In genomic region chr6:166957805-166958076, GRCh38 we compare ENCODE assay signal across 9 cellular contexts. TPM values are rescaled to one million over a fixed set of nuclear protein-coding genes. Genes with fewer than 3 reads are reported as not detected.
DNase-seq lines count a peak whose midpoint lies in the region; ATAC-seq lines count a peak whose summit lies in the region.
"Had no signal": no experiment of that assay in that cellular context is flagged by ENCODE, and none has a peak within 500 bp of the region (broad histone marks: within the 10 kb centered on the region; RNA-seq: fewer than 3 reads in every experiment).

No MANE protein-coding gene starts in this region.

- intact Hi-C loops in CD4-positive, alpha-beta memory T cell (cut with micrococcal nuclease) = loop anchor here (1.0 to 10.0 kb wide), 6 partner anchors 31 to 543 kb away; partner anchors contain the start of genes CEP43 and RPS6KA2

- no peaks in the 10 kb centered on the region for H3K9me3 ChIP-seq in CD4-positive, alpha-beta memory T cell (ENCODE audit: control insufficient read depth in 1 of 2, low read length in 2 of 2)
- H3K9me3 ChIP-seq in HUES64 (ENCODE audit: insufficient read depth, low read depth, low read length) = no peaks in the 10 kb centered on the region

- no peak for ATAC-seq in central memory CD8-positive, alpha-beta T cell (replicated peaks; ENCODE audit: extremely low read depth, poor library complexity, severe bottlenecking)
- no peak for ATAC-seq in natural killer cell treated with Interleukin-12 subunit alpha and Interleukin-12 subunit beta and Interleukin-15 and Interleukin-18, amount 100 ng/mL, for 72 hours
- no peak for ATAC-seq in GM19395 (IDR thresholded peaks at IDR 0.05; ENCODE audit: unreplicated experiment)

- POLR2A ChIA-PET in CD4-positive, alpha-beta memory T cell (lab: Charles Lee; ENCODE audit: partially characterized antibody) = interaction anchor here (1.4 to 11.1 kb wide), 7 partner anchors 10 to 41 kb away, joined by 6 to 263 read pairs (median 22); partner anchors contain the start of gene CEP43

- peak overlapping the region; percentile 91 to 100 (median 97) for H3K4me3 Mint-ChIP-seq in CD4-positive, alpha-beta memory T cell
- H3K4me3 Mint-ChIP-seq in central memory CD8-positive, alpha-beta T cell = peak overlapping the region; percentile 91
- peak overlapping the region; percentile 88 for H3K4me3 Mint-ChIP-seq in natural killer cell treated with Interleukin-12 subunit alpha and Interleukin-12 subunit beta and Interleukin-15 and Interleukin-18, amount 100 ng/mL, for 72 hours

- no peaks in the 10 kb centered on the region for H3K27me3 ChIP-seq in CD4-positive, alpha-beta memory T cell (ENCODE audit: insufficient read depth, low read length)
- peaks cover 15% of the 10 kb centered on the region for H3K27me3 ChIP-seq in HUES64 (ENCODE audit: insufficient read depth, low read length)

- no peak overlapping the region for H3K9ac ChIP-seq in HUES64 (ENCODE audit: low read depth, low read length)

- H3K27ac ChIP-seq in CD4-positive, alpha-beta memory T cell (ENCODE audit: low read depth, low read length) = peak overlapping the region; percentile 92
- no peak overlapping the region for H3K27ac ChIP-seq in HUES64 (ENCODE audit: low read depth, low read length)

- H3K4me3 ChIP-seq in CD4-positive, alpha-beta memory T cell (ENCODE audit: low read length in 2 of 2) = peak overlapping the region; percentile 43 to 95
- H3K4me3 ChIP-seq in HUES64 (ENCODE audit: low read length) = peak overlapping the region; percentile 88; the same call in 1 of the 2 replicates

- peak overlapping the region; percentile 94 to 98 (median 96) for H3K27ac Mint-ChIP-seq in CD4-positive, alpha-beta memory T cell
- peak overlapping the region; percentile 93 for H3K27ac Mint-ChIP-seq in central memory CD8-positive, alpha-beta T cell (ENCODE audit: low read depth)
- peak overlapping the region; percentile 92 to 94 for H3K27ac Mint-ChIP-seq in natural killer cell treated with Interleukin-12 subunit alpha and Interleukin-12 subunit beta and Interleukin-15 and Interleukin-18, amount 100 ng/mL, for 72 hours

- peaks cover 3% of the 10 kb centered on the region for H3K36me3 ChIP-seq in CD4-positive, alpha-beta memory T cell (ENCODE audit: insufficient read depth, low read length)
- H3K36me3 ChIP-seq in HUES64 (ENCODE audit: insufficient read depth, low read length) = no peaks in the 10 kb centered on the region

- H3K36me3 Mint-ChIP-seq in CD4-positive, alpha-beta memory T cell = peaks cover 22 to 25% of the 10 kb centered on the region in 2 donors
- peaks cover 22% of the 10 kb centered on the region for H3K36me3 Mint-ChIP-seq in central memory CD8-positive, alpha-beta T cell (ENCODE audit: insufficient read depth)
- no peaks in the 10 kb centered on the region for H3K36me3 Mint-ChIP-seq in natural killer cell treated with Interleukin-12 subunit alpha and Interleukin-12 subunit beta and Interleukin-15 and Interleukin-18, amount 100 ng/mL, for 72 hours

- CTCF ChIA-PET in CD4-positive, alpha-beta memory T cell (lab: Charles Lee; ENCODE audit: partially characterized antibody) = interaction anchor here (0.8 to 11.7 kb wide), 5 partner anchors 8 to 171 kb away, joined by 3 to 244 read pairs (median 3); no protein-coding TSS in a partner anchor

- WGBS in HUES64 = 62% methylated on average over 5 of the region's 5 CpGs

- no peak for DNase-seq in CD4-positive, alpha-beta memory T cell
- no peak for DNase-seq in central memory CD8-positive, alpha-beta T cell (ENCODE audit: low spot score in 2 of 2)
- no peak for DNase-seq in natural killer cell treated with Interleukin-12 subunit alpha and Interleukin-12 subunit beta and Interleukin-15 and Interleukin-18, amount 100 ng/mL, for 72 hours (ENCODE audit: low spot score)
- no peak for DNase-seq in NCI-H1092 (lab: John Stamatoyannopoulos, UW)
- DNase-seq in AG08395 (ENCODE audit: low spot score) = no peak
- no peak for DNase-seq in mucosa of gallbladder (ENCODE audit: low spot score)
- DNase-seq: DMS79 had no signal

- peaks cover 0 to 12% (median 0%) of the 10 kb centered on the region in 8 donors for H3K9me3 Mint-ChIP-seq in CD4-positive, alpha-beta memory T cell
- no peaks in the 10 kb centered on the region for H3K9me3 Mint-ChIP-seq in central memory CD8-positive, alpha-beta T cell
- H3K9me3 Mint-ChIP-seq in natural killer cell treated with Interleukin-12 subunit alpha and Interleukin-12 subunit beta and Interleukin-15 and Interleukin-18, amount 100 ng/mL, for 72 hours = peaks cover 3% of the 10 kb centered on the region

- peaks cover 46 to 67% (median 55%) of the 10 kb centered on the region in 4 donors for H3K4me1 Mint-ChIP-seq in CD4-positive, alpha-beta memory T cell
- peaks cover 63% of the 10 kb centered on the region for H3K4me1 Mint-ChIP-seq in central memory CD8-positive, alpha-beta T cell
- peaks cover 39 to 52% of the 10 kb centered on the region in 2 donors for H3K4me1 Mint-ChIP-seq in natural killer cell treated with Interleukin-12 subunit alpha and Interleukin-12 subunit beta and Interleukin-15 and Interleukin-18, amount 100 ng/mL, for 72 hours (ENCODE audit: low read depth in 2 of 2)

- peaks cover 56% of the 10 kb centered on the region for H3K4me1 ChIP-seq in CD4-positive, alpha-beta memory T cell (ENCODE audit: insufficient read depth, low read length)
- H3K4me1 ChIP-seq in HUES64 (ENCODE audit: insufficient read depth, low read length) = 0 out of 2 replicates have a peak, but pooled peaks cover 4% of the 10 kb centered on the region

- no peaks in the 10 kb centered on the region for H3K27me3 Mint-ChIP-seq in CD4-positive, alpha-beta memory T cell
- H3K27me3 Mint-ChIP-seq in central memory CD8-positive, alpha-beta T cell = no peaks in the 10 kb centered on the region
- no peaks in the 10 kb centered on the region for H3K27me3 Mint-ChIP-seq in natural killer cell treated with Interleukin-12 subunit alpha and Interleukin-12 subunit beta and Interleukin-15 and Interleukin-18, amount 100 ng/mL, for 72 hours

RNA-seq across cellular contexts. Expression of gene RNASET2, which starts 1.4 kb away (rescaled TPM):
- 100 to 1,000 TPM; 296 to 306 TPM for total RNA-seq in CD4-positive, alpha-beta memory T cell
- polyA plus RNA-seq in CD4-positive, alpha-beta memory T cell = 100 to 1,000 TPM; 544 to 586 TPM
- polyA plus RNA-seq in HUES64 (2013, experiment 1 of 2) = 12.4 TPM
- 17.2 TPM for polyA plus RNA-seq in HUES64 (2013, experiment 2 of 2)
- total RNA-seq in natural killer cell treated with Interleukin-12 subunit alpha and Interleukin-12 subunit beta and Interleukin-15 and Interleukin-18, amount 100 ng/mL, for 72 hours = 10 to 100 TPM; 18.1 to 50.6 TPM
- total RNA-seq in mucosa of gallbladder = 146 TPM

RNA-seq across cellular contexts. Expression of gene CEP43, which starts 41.5 kb away (rescaled TPM):
- 10 to 100 TPM; 19.5 to 24.9 TPM for total RNA-seq in CD4-positive, alpha-beta memory T cell
- 1 to 10 TPM; 4.1 to 4.4 TPM for polyA plus RNA-seq in CD4-positive, alpha-beta memory T cell
- 27.3 TPM for polyA plus RNA-seq in HUES64 (2013, experiment 1 of 2)
- 25.0 TPM for polyA plus RNA-seq in HUES64 (2013, experiment 2 of 2)
- total RNA-seq in natural killer cell treated with Interleukin-12 subunit alpha and Interleukin-12 subunit beta and Interleukin-15 and Interleukin-18, amount 100 ng/mL, for 72 hours = 10 to 100 TPM; 20.0 to 35.1 TPM
- 18.8 TPM for total RNA-seq in mucosa of gallbladder
